1 cellular context compared by ENCODE assay signal in genomic region chrX:48854898-48855297, GRCh38.
TF ChIP-seq lines count a peak whose summit lies in the region.

No MANE protein-coding gene starts in this region.

TF ChIP-seq in GM23338, 12 proteins besides CTCF, POLR2A, EP300 and RAD21 (continued from another document):
- TF ChIP-seq, protein P1, sequence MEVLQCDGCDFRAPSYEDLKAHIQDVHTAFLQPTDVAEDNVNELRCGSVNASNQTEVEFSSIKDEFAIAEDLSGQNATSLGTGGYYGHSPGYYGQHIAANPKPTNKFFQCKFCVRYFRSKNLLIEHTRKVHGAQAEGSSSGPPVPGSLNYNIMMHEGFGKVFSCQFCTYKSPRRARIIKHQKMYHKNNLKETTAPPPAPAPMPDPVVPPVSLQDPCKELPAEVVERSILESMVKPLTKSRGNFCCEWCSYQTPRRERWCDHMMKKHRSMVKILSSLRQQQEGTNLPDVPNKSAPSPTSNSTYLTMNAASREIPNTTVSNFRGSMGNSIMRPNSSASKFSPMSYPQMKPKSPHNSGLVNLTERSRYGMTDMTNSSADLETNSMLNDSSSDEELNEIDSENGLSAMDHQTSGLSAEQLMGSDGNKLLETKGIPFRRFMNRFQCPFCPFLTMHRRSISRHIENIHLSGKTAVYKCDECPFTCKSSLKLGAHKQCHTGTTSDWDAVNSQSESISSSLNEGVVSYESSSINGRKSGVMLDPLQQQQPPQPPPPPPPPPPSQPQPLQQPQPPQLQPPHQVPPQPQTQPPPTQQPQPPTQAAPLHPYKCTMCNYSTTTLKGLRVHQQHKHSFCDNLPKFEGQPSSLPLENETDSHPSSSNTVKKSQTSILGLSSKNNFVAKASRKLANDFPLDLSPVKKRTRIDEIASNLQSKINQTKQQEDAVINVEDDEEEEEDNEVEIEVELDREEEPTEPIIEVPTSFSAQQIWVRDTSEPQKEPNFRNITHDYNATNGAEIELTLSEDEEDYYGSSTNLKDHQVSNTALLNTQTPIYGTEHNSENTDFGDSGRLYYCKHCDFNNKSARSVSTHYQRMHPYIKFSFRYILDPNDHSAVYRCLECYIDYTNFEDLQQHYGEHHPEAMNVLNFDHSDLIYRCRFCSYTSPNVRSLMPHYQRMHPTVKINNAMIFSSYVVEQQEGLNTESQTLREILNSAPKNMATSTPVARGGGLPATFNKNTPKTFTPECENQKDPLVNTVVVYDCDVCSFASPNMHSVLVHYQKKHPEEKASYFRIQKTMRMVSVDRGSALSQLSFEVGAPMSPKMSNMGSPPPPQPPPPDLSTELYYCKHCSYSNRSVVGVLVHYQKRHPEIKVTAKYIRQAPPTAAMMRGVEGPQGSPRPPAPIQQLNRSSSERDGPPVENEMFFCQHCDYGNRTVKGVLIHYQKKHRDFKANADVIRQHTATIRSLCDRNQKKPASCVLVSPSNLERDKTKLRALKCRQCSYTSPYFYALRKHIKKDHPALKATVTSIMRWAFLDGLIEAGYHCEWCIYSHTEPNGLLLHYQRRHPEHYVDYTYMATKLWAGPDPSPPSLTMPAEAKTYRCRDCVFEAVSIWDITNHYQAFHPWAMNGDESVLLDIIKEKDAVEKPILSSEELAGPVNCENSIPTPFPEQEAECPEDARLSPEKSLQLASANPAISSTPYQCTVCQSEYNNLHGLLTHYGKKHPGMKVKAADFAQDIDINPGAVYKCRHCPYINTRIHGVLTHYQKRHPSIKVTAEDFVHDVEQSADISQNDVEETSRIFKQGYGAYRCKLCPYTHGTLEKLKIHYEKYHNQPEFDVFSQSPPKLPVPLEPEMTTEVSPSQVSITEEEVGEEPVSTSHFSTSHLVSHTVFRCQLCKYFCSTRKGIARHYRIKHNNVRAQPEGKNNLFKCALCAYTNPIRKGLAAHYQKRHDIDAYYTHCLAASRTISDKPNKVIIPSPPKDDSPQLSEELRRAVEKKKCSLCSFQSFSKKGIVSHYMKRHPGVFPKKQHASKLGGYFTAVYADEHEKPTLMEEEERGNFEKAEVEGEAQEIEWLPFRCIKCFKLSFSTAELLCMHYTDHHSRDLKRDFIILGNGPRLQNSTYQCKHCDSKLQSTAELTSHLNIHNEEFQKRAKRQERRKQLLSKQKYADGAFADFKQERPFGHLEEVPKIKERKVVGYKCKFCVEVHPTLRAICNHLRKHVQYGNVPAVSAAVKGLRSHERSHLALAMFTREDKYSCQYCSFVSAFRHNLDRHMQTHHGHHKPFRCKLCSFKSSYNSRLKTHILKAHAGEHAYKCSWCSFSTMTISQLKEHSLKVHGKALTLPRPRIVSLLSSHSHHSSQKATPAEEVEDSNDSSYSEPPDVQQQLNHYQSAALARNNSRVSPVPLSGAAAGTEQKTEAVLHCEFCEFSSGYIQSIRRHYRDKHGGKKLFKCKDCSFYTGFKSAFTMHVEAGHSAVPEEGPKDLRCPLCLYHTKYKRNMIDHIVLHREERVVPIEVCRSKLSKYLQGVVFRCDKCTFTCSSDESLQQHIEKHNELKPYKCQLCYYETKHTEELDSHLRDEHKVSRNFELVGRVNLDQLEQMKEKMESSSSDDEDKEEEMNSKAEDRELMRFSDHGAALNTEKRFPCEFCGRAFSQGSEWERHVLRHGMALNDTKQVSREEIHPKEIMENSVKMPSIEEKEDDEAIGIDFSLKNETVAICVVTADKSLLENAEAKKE (CRISPR knock-in tag; IDR thresholded peaks at IDR 0.05) = no peak
- TF ChIP-seq CREB1 (CRISPR knock-in tag; IDR thresholded peaks at IDR 0.05; ENCODE audit: low read depth) = no peak
